ENCODE assay signal across 1 cellular context in genomic region chr6:32895006-32895345, GRCh38.
TF ChIP-seq lines count a peak whose summit lies in the region.

No MANE protein-coding gene starts in this region.

TF ChIP-seq in H1, 55 proteins besides CTCF, POLR2A, EP300 and RAD21:
- TF ChIP-seq SAP30 (IDR thresholded peaks at IDR 0.05; ENCODE audit: insufficient read depth, insufficient replicate concordance, low read length) (peak; percentile 84), CHD1 (IDR thresholded peaks at IDR 0.05; ENCODE audit: low read depth, low read length) (no peak), JUND (IDR thresholded peaks at IDR 0.05; ENCODE audit: low read length) (no peak), KDM4A (IDR thresholded peaks at IDR 0.05; ENCODE audit: low read depth, low read length, severe bottlenecking) (peak; percentile 33), ATF2 (IDR thresholded peaks at IDR 0.05; ENCODE audit: low read length) (no peak), BACH1 (IDR thresholded peaks at IDR 0.05; ENCODE audit: low read length) (no peak), SIN3A (conservative IDR thresholded peaks at IDR 0.05 in 1 of 2, IDR thresholded peaks at IDR 0.05 in 1 of 2; ENCODE audit: low read depth in 1 of 2, low read length in 2 of 2) (0 out of 4 replicates have a peak, but pooled peaks of 1 of the 2 experiments have one; percentile 53), TAF7 (optimal IDR thresholded peaks at IDR 0.05; ENCODE audit: borderline replicate concordance, low read depth, low read length) (peak; percentile 1), ZNF274 (IDR thresholded peaks at IDR 0.05; ENCODE audit: borderline replicate concordance, extremely low read depth, low read length) (no peak), KDM5A (IDR thresholded peaks at IDR 0.05; ENCODE audit: low read length) (no peak), CHD7 (IDR thresholded peaks at IDR 0.05; ENCODE audit: insufficient replicate concordance, low read length) (no peak)
TF ChIP-seq in H1: peak in this region for 4.
